Comparison of ENCODE assay signal across 1 cellular context in the genomic region with DNA sequence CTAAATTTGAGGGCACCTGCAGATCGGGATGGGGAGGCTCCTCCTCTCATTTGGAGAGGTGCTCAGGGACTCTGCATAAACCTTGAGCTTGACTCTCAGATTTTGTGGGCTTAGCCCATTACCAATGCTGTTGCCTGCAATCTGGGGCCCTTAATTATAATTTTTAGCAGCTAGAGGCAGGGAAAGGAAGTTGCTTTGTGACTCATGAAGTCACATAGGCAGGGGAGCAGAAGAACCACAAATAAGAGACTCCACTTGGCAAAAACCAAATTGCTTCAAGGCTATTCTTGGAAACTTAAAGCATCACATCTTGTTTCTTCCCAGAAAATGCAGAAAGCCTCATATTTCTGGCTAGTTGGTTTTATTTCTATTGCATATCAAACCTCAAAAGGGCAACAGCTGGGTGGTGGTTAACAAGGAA.
TF ChIP-seq lines count a peak whose summit lies in the region.

No MANE protein-coding gene starts in this region.

TF ChIP-seq in K562, 482 proteins besides CTCF, POLR2A, EP300 and RAD21 (continued from another document):
- TF ChIP-seq, protein P1, sequence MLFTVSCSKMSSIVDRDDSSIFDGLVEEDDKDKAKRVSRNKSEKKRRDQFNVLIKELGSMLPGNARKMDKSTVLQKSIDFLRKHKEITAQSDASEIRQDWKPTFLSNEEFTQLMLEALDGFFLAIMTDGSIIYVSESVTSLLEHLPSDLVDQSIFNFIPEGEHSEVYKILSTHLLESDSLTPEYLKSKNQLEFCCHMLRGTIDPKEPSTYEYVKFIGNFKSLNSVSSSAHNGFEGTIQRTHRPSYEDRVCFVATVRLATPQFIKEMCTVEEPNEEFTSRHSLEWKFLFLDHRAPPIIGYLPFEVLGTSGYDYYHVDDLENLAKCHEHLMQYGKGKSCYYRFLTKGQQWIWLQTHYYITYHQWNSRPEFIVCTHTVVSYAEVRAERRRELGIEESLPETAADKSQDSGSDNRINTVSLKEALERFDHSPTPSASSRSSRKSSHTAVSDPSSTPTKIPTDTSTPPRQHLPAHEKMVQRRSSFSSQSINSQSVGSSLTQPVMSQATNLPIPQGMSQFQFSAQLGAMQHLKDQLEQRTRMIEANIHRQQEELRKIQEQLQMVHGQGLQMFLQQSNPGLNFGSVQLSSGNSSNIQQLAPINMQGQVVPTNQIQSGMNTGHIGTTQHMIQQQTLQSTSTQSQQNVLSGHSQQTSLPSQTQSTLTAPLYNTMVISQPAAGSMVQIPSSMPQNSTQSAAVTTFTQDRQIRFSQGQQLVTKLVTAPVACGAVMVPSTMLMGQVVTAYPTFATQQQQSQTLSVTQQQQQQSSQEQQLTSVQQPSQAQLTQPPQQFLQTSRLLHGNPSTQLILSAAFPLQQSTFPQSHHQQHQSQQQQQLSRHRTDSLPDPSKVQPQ (CRISPR knock-in tag; IDR thresholded peaks at IDR 0.05; ENCODE audit: borderline replicate concordance): no peak
- TF ChIP-seq KLF13 (tag; IDR thresholded peaks at IDR 0.05; ENCODE audit: borderline replicate concordance, low read depth): no peak
- TF ChIP-seq CREB3 (tag; conservative IDR thresholded peaks at IDR 0.05; ENCODE audit: low read depth): no peak
